Comparison of ENCODE assay signal across 8 cellular contexts in genomic region chr14:73057939-73058223, GRCh38. TPM values are rescaled to one million over a fixed set of nuclear protein-coding genes. Genes with fewer than 3 reads are reported as not detected.
DNase-seq lines count a peak whose midpoint lies in the region; ATAC-seq and TF ChIP-seq lines count a peak whose summit lies in the region.

No MANE protein-coding gene starts in this region.

- peaks cover 22% of the 10 kb centered on the region for H3K4me1 Mint-ChIP-seq in endodermal cell

- WGBS in endodermal cell (ENCODE audit: insufficient coverage in 1 of 2, insufficient read length in 1 of 2), 2 experiments = 4 to 13% methylated on average over 3 to 8 of the region's 8 CpGs

- DNase-seq in A673 (ENCODE audit: low spot score) (no peak), LNCaP clone FGC (ENCODE audit: low read depth) (no peak), endodermal cell (no peak), SKM-1 (lab: John Stamatoyannopoulos, UW; ENCODE audit: unreplicated experiment) (no peak), NAMALWA (ENCODE audit: low spot score) (no peak), SHP77 treated with DMSO at 0.1 percent for 48 hours (lab: John Stamatoyannopoulos, UW) (no peak)

- H3K36me3 Mint-ChIP-seq in endodermal cell (ENCODE audit: low read depth) = peaks cover 22% of the 10 kb centered on the region

- no peaks in the 10 kb centered on the region for H3K27me3 Mint-ChIP-seq in endodermal cell (ENCODE audit: insufficient read depth)

- no peak overlapping the region for H3K27ac Mint-ChIP-seq in endodermal cell

- peak overlapping the region; percentile 95 for H3K9ac ChIP-seq in endodermal cell (ENCODE audit: extremely low read depth, low read length, poor library complexity, severe bottlenecking)

- H3K9me3 ChIP-seq in A673 (ENCODE audit: low read depth, low read length, poor library complexity, severe bottlenecking) = no peaks in the 10 kb centered on the region
- no peaks in the 10 kb centered on the region for H3K9me3 ChIP-seq in endodermal cell (ENCODE audit: control insufficient read depth, low read length)
- H3K9me3 ChIP-seq in muscle layer of duodenum (ENCODE audit: control insufficient read depth in 1 of 2, low read length in 2 of 2) = no peaks in the 10 kb centered on the region

- no peak overlapping the region for H3K4me3 Mint-ChIP-seq in endodermal cell

- H3K9me3 Mint-ChIP-seq in endodermal cell = no peaks in the 10 kb centered on the region

- H3K4me1 ChIP-seq in A673 (ENCODE audit: insufficient read depth, low read length, poor library complexity, severe bottlenecking) (peaks cover 9% of the 10 kb centered on the region), endodermal cell (ENCODE audit: control insufficient read depth, insufficient read depth, low read length) (no peaks in the 10 kb centered on the region), muscle layer of duodenum (ENCODE audit: control insufficient read depth in 1 of 2, insufficient read depth in 2 of 2, low read length in 2 of 2) (peaks cover 3 to 32% of the 10 kb centered on the region in 2 donors)

- CTCF ChIA-PET in A673 (lab: Charles Lee) = no interaction called here

- BruUV-seq in A673 (replicated peaks; lab: Mats Ljungman, UMichigan) = TSS peak; percentile 100

- peaks cover 14% of the 10 kb centered on the region for H3K36me3 ChIP-seq in A673 (ENCODE audit: insufficient read depth, low read length, poor library complexity, severe bottlenecking)
- H3K36me3 ChIP-seq in endodermal cell (ENCODE audit: control insufficient read depth, insufficient read depth, low read length) = peaks cover 27% of the 10 kb centered on the region
- H3K36me3 ChIP-seq in muscle layer of duodenum (ENCODE audit: control insufficient read depth in 1 of 2, insufficient read depth in 2 of 2, low read length in 2 of 2) = peaks cover 0 to 5% of the 10 kb centered on the region in 2 donors

- POLR2A ChIA-PET in A673 (lab: Charles Lee; ENCODE audit: low non-redundant PET) = no interaction called here

- H3K27me3 ChIP-seq in A673 (replicated peaks; ENCODE audit: insufficient read depth, low read depth, low read length, poor library complexity) (no peaks in the 10 kb centered on the region), endodermal cell (ENCODE audit: control insufficient read depth, insufficient read depth, low read length, poor library complexity, severe bottlenecking) (no peaks in the 10 kb centered on the region), muscle layer of duodenum (ENCODE audit: low read depth, low read length) (no peaks in the 10 kb centered on the region)

- TF ChIP-seq CTCF in A673 (conservative IDR thresholded peaks at IDR 0.05; ENCODE audit: low read depth, low read length) = no peak
- TF ChIP-seq CTCF in LNCaP clone FGC (IDR thresholded peaks at IDR 0.05; ENCODE audit: control insufficient read depth, extremely low read depth, insufficient read depth) = no peak
- TF ChIP-seq CTCF in endodermal cell (conservative IDR thresholded peaks at IDR 0.05) = no peak

- intact Hi-C loops in A673 (cut with micrococcal nuclease; ENCODE audit: unreplicated experiment) = loop anchor here (2.0 kb wide), 1 partner anchor 29 kb away; no protein-coding TSS in a partner anchor

- H3K4me3 ChIP-seq in A673 (ENCODE audit: low read depth, low read length, poor library complexity, severe bottlenecking) (peak overlapping the region; percentile 65), LNCaP clone FGC (ENCODE audit: low read depth, low read length) (peak overlapping the region; percentile 86), endodermal cell (ENCODE audit: low read length) (peak overlapping the region; percentile 96), muscle layer of duodenum (ENCODE audit: low read depth in 1 of 2, low read length in 2 of 2) (peak overlapping the region; percentile 93 to 97)

- no peak for ATAC-seq in GM21390 (IDR thresholded peaks at IDR 0.05; ENCODE audit: unreplicated experiment)

- peak overlapping the region; percentile 93 for H3K27ac ChIP-seq in A673 (ENCODE audit: low read depth, low read length, poor library complexity, severe bottlenecking)
- peak overlapping the region; percentile 94 for H3K27ac ChIP-seq in endodermal cell (ENCODE audit: low read depth, low read length)
- peak overlapping the region; percentile 95 for H3K27ac ChIP-seq in muscle layer of duodenum (ENCODE audit: low read length)

RNA-seq across cellular contexts. Expression of gene RBM25, which starts 0.5 kb away (rescaled TPM):
- 112 and 123 TPM in 2 replicates for total RNA-seq in A673 (2021)
- 100 to 1,000 TPM; 132 to 164 TPM for total RNA-seq in endodermal cell
- polyA plus RNA-seq in endodermal cell (2013, experiment 1 of 2) = 120 TPM
- polyA plus RNA-seq in endodermal cell (2013, experiment 2 of 2) = 102 TPM

RNA-seq across cellular contexts. Expression of gene ZFYVE1, which starts 31.0 kb away (rescaled TPM):
- 7.8 and 8.5 TPM in 2 replicates for total RNA-seq in A673 (2021)
- total RNA-seq in endodermal cell = 10 to 100 TPM; 11.6 to 16.6 TPM
- 14.6 TPM for polyA plus RNA-seq in endodermal cell (2013, experiment 1 of 2)
- 12.9 TPM for polyA plus RNA-seq in endodermal cell (2013, experiment 2 of 2)
